Comparison of ENCODE assay signal across 27 cellular contexts in the genomic region with DNA sequence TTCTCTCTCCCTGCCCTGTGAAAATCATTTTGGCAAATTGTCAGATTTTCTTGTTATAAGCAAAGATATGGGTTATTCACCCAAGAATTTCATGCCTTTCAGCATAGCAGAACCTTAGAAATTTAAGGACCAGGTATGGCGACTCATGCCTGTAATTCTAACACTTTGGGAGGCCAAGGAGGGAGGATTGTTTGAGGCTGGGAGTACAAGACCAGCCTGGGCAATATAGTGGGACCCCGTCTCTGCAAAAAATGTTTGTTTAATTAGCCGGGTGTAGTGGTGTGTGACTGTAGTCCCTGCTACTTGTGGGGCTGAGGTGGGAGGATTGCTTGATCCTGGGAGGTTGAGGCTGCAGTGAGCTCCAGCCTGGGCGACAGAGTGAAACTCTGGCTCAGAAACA.
"Had no signal": no experiment of that assay in that cellular context is flagged by ENCODE, and none has a peak within 500 bp of the region (broad histone marks: within the 10 kb centered on the region; RNA-seq: fewer than 3 reads in every experiment).

No MANE protein-coding gene starts in this region.

- FAIRE-seq: keratinocyte, small intestine had no signal

- H3K4me3 ChIP-seq: left lung, lower lobe of right lung, mucosa of descending colon, ovary, prostate gland, sigmoid colon, spleen, suprapubic skin, thoracic aorta, tibial artery, uterus had no signal

- DNase-seq: hippocampal formation; kidney glomerular epithelial cell; left cardiac atrium; left lung; lower lobe of right lung; mammary epithelial cell; mesenchymal stem cell; mucosa of descending colon; naive thymus-derived CD4-positive, alpha-beta T cell; ovary; retina; right cardiac atrium; sigmoid colon; small intestine; spleen; stimulated activated CD4-positive, alpha-beta T cell treated with anti-CD3 and anti-CD28 coated beads, Interleukin-4, amount 100 ng/mL, for 24 hours; stimulated activated naive CD4-positive, alpha-beta T cell; tibial artery; uterus had no signal

- H3K27ac Mint-ChIP-seq: naive thymus-derived CD4-positive, alpha-beta T cell; natural killer cell treated with Interleukin-12 subunit alpha and Interleukin-12 subunit beta and Interleukin-15 and Interleukin-18, amount 100 ng/mL, for 72 hours; stimulated activated effector memory CD8-positive, alpha-beta T cell treated with anti-CD3 and anti-CD28 coated beads, Interleukin-12 subunit alpha, Interleukin-12 subunit beta, amount 100 ng/mL, for 72 hours; stimulated activated naive CD8-positive, alpha-beta T cell treated with anti-CD3 and anti-CD28 coated beads, Interleukin-15, Interleukin-2, amounts not matched to agents 100 ng/mL and 50 ng/mL, for 24 hours; type B pancreatic cell had no signal

- H3K27me3 Mint-ChIP-seq: naive thymus-derived CD4-positive, alpha-beta T cell; natural killer cell treated with Interleukin-12 subunit alpha and Interleukin-12 subunit beta and Interleukin-15 and Interleukin-18, amount 100 ng/mL, for 72 hours; stimulated activated naive CD8-positive, alpha-beta T cell treated with anti-CD3 and anti-CD28 coated beads, Interleukin-15, Interleukin-2, amounts not matched to agents 100 ng/mL and 50 ng/mL, for 24 hours; type B pancreatic cell had no signal

- H3K36me3 ChIP-seq: left lung, lower lobe of right lung, ovary, prostate gland, sigmoid colon, spleen, suprapubic skin, thoracic aorta, tibial artery, uterus had no signal

- H3K27me3 ChIP-seq: left lung, ovary, sigmoid colon, spleen, suprapubic skin, tibial artery, uterus had no signal

- H3K4me3 Mint-ChIP-seq: naive thymus-derived CD4-positive, alpha-beta T cell; natural killer cell treated with Interleukin-12 subunit alpha and Interleukin-12 subunit beta and Interleukin-15 and Interleukin-18, amount 100 ng/mL, for 72 hours; stimulated activated effector memory CD8-positive, alpha-beta T cell treated with anti-CD3 and anti-CD28 coated beads, Interleukin-12 subunit alpha, Interleukin-12 subunit beta, amount 100 ng/mL, for 72 hours; stimulated activated naive CD8-positive, alpha-beta T cell treated with anti-CD3 and anti-CD28 coated beads, Interleukin-15, Interleukin-2, amounts not matched to agents 100 ng/mL and 50 ng/mL, for 24 hours; type B pancreatic cell had no signal

- H3K4me1 ChIP-seq: prostate gland had no signal

- H3K36me3 Mint-ChIP-seq: natural killer cell treated with Interleukin-12 subunit alpha and Interleukin-12 subunit beta and Interleukin-15 and Interleukin-18, amount 100 ng/mL, for 72 hours; stimulated activated effector memory CD8-positive, alpha-beta T cell treated with anti-CD3 and anti-CD28 coated beads, Interleukin-12 subunit alpha, Interleukin-12 subunit beta, amount 100 ng/mL, for 72 hours had no signal

- H3K27ac ChIP-seq: left lung, lower lobe of right lung, ovary, prostate gland, sigmoid colon, spleen, suprapubic skin, thoracic aorta, tibial artery, uterus had no signal

- H3K9me3 ChIP-seq: left lung, lower lobe of right lung, mucosa of descending colon, ovary, prostate gland, sigmoid colon, spleen, suprapubic skin, thoracic aorta, tibial artery, uterus had no signal

- H3K9me3 Mint-ChIP-seq: naive thymus-derived CD4-positive, alpha-beta T cell; natural killer cell treated with Interleukin-12 subunit alpha and Interleukin-12 subunit beta and Interleukin-15 and Interleukin-18, amount 100 ng/mL, for 72 hours; stimulated activated effector memory CD8-positive, alpha-beta T cell treated with anti-CD3 and anti-CD28 coated beads, Interleukin-12 subunit alpha, Interleukin-12 subunit beta, amount 100 ng/mL, for 72 hours; stimulated activated naive CD8-positive, alpha-beta T cell treated with anti-CD3 and anti-CD28 coated beads, Interleukin-15, Interleukin-2, amounts not matched to agents 100 ng/mL and 50 ng/mL, for 24 hours had no signal
